13 cellular contexts compared by ENCODE assay signal in the genomic region with DNA sequence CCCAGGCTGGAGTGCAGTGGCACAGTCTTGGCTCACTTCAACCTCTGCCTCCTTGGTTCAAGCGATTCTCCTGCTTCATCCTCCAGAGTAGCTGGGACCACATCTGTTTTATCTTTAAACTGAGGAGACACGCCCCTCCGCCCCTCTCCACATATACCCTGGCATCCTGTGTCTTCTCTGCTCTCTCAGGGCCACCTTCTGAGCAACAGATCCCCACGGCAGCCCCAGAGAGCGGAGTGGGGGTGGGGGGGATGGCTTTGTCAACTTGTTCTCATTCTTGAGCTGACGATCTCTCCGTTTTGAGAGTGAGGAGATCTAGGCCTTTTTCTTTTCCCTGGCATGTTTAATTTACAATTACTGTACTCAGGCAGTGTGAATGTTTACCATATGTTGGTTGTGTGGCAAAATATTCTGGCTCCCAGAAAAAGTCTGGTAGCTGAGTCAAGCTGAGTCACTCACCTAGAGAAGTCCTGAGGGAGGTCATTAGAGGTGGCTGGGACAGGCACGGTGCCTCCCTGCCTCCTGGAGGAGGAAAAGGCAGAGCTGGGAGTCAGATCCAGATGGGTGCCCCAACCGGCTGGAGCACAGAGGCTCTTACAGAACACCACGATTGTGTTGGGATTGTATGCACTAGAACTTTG. TPM values are rescaled to one million over a fixed set of nuclear protein-coding genes. Genes with fewer than 3 reads are reported as not detected.
A peak's percentile ranks its signal among the peaks of the same experiment; 100 is the strongest.
DNase-seq lines count a peak whose midpoint lies in the region; ATAC-seq, FAIRE-seq and TF ChIP-seq lines count a peak whose summit lies in the region.
"Had no signal": no experiment of that assay in that cellular context is flagged by ENCODE, and none has a peak within 500 bp of the region (broad histone marks: within the 10 kb centered on the region; RNA-seq: fewer than 3 reads in every experiment).

No MANE protein-coding gene starts in this region.

- no peaks in the 10 kb centered on the region for H3K9me3 Mint-ChIP-seq in stimulated activated naive CD8-positive, alpha-beta T cell treated with anti-CD3 and anti-CD28 coated beads, Interleukin-15, Interleukin-2, amounts not matched to agents 100 ng/mL and 50 ng/mL, for 24 hours
- H3K9me3 Mint-ChIP-seq in activated T-helper 17 cell treated with anti-CD3 and anti-CD28 coated beads, Interleukin-2, amount 50 U/mL, for 72 hours: no peaks in the 10 kb centered on the region
- no peaks in the 10 kb centered on the region for H3K9me3 Mint-ChIP-seq in CD4-positive, alpha-beta memory T cell
- H3K9me3 Mint-ChIP-seq: memory B cell had no signal

- H3K9ac ChIP-seq in kidney (ENCODE audit: low read length in 2 of 2): no peak overlapping the region

- no peaks in the 10 kb centered on the region for H3K36me3 ChIP-seq in kidney (ENCODE audit: control insufficient read depth in 1 of 2, insufficient read depth in 2 of 2, low read length in 2 of 2)
- no peaks in the 10 kb centered on the region for H3K36me3 ChIP-seq in CD4-positive, alpha-beta memory T cell (ENCODE audit: insufficient read depth, low read length)

- H3K4me3 ChIP-seq in kidney (ENCODE audit: low read length in 2 of 2): no peak overlapping the region
- H3K4me3 ChIP-seq in CD4-positive, alpha-beta memory T cell (ENCODE audit: low read length in 2 of 2): no peak overlapping the region
- H3K4me3 ChIP-seq: SK-N-MC had no signal

- H3K4me3 Mint-ChIP-seq in stimulated activated naive CD8-positive, alpha-beta T cell treated with anti-CD3 and anti-CD28 coated beads, Interleukin-15, Interleukin-2, amounts not matched to agents 100 ng/mL and 50 ng/mL, for 24 hours: no peak overlapping the region
- no peak overlapping the region for H3K4me3 Mint-ChIP-seq in activated T-helper 17 cell treated with anti-CD3 and anti-CD28 coated beads, Interleukin-2, amount 50 U/mL, for 72 hours
- no peak overlapping the region for H3K4me3 Mint-ChIP-seq in CD4-positive, alpha-beta memory T cell
- H3K4me3 Mint-ChIP-seq: memory B cell had no signal

- no peaks in the 10 kb centered on the region for H3K36me3 Mint-ChIP-seq in stimulated activated naive CD8-positive, alpha-beta T cell treated with anti-CD3 and anti-CD28 coated beads, Interleukin-15, Interleukin-2, amounts not matched to agents 100 ng/mL and 50 ng/mL, for 24 hours (ENCODE audit: low read depth)
- H3K36me3 Mint-ChIP-seq in activated T-helper 17 cell treated with anti-CD3 and anti-CD28 coated beads, Interleukin-2, amount 50 U/mL, for 72 hours (ENCODE audit: low read depth): no peaks in the 10 kb centered on the region
- H3K36me3 Mint-ChIP-seq in CD4-positive, alpha-beta memory T cell: no peaks in the 10 kb centered on the region
- H3K36me3 Mint-ChIP-seq: memory B cell had no signal

- TF ChIP-seq CTCF in kidney (IDR thresholded peaks at IDR 0.05; ENCODE audit: borderline replicate concordance, extremely low read depth, insufficient read depth): peak; percentile 3

- FAIRE-seq in kidney (lab: Jason Lieb, UNC): no peak

- no peaks in the 10 kb centered on the region for H3K27me3 ChIP-seq in CD4-positive, alpha-beta memory T cell (ENCODE audit: insufficient read depth, low read length)

- ATAC-seq in stimulated activated naive CD8-positive, alpha-beta T cell treated with anti-CD3 and anti-CD28 coated beads, Interleukin-15, Interleukin-2, amounts not matched to agents 100 U/mL and 50 U/mL, for 24 hours: no peak
- ATAC-seq in activated T-helper 17 cell treated with anti-CD3 and anti-CD28 coated beads, Interleukin-2, amount 50 U/mL, for 72 hours (replicated peaks): peak; percentile 34
- ATAC-seq in HG03135 (IDR thresholded peaks at IDR 0.05; ENCODE audit: unreplicated experiment): no peak

- POLR2A ChIA-PET in CD4-positive, alpha-beta memory T cell (lab: Charles Lee; ENCODE audit: partially characterized antibody): no interaction called here

- peaks cover 8 to 10% of the 10 kb centered on the region in 2 donors for H3K4me1 ChIP-seq in kidney (ENCODE audit: control insufficient read depth in 1 of 2, insufficient read depth in 1 of 2, low read depth in 1 of 2, low read length in 2 of 2)
- H3K4me1 ChIP-seq in CD4-positive, alpha-beta memory T cell (ENCODE audit: insufficient read depth, low read length): peaks cover 3% of the 10 kb centered on the region

- intact Hi-C loops in kidney (cut with DNase I): no loop called here
- intact Hi-C loops in CD4-positive, alpha-beta memory T cell (cut with micrococcal nuclease): no loop called here

- peaks cover 41% of the 10 kb centered on the region for H3K4me1 Mint-ChIP-seq in stimulated activated naive CD8-positive, alpha-beta T cell treated with anti-CD3 and anti-CD28 coated beads, Interleukin-15, Interleukin-2, amounts not matched to agents 100 ng/mL and 50 ng/mL, for 24 hours (ENCODE audit: low read depth)
- H3K4me1 Mint-ChIP-seq in activated T-helper 17 cell treated with anti-CD3 and anti-CD28 coated beads, Interleukin-2, amount 50 U/mL, for 72 hours: peaks cover 13% of the 10 kb centered on the region
- H3K4me1 Mint-ChIP-seq in CD4-positive, alpha-beta memory T cell: peaks cover 1 to 9% (median 5%) of the 10 kb centered on the region in 4 donors

- CTCF ChIA-PET in CD4-positive, alpha-beta memory T cell (lab: Charles Lee; ENCODE audit: partially characterized antibody): no interaction called here

- no peak overlapping the region for H3K27ac ChIP-seq in kidney (ENCODE audit: low read depth in 2 of 2, low read length in 2 of 2)
- H3K27ac ChIP-seq in CD4-positive, alpha-beta memory T cell (ENCODE audit: low read depth, low read length): no peak overlapping the region
- H3K27ac ChIP-seq: SK-N-MC had no signal

- peak overlapping the region; percentile 26 for H3K27ac Mint-ChIP-seq in stimulated activated naive CD8-positive, alpha-beta T cell treated with anti-CD3 and anti-CD28 coated beads, Interleukin-15, Interleukin-2, amounts not matched to agents 100 ng/mL and 50 ng/mL, for 24 hours
- H3K27ac Mint-ChIP-seq in activated T-helper 17 cell treated with anti-CD3 and anti-CD28 coated beads, Interleukin-2, amount 50 U/mL, for 72 hours: peak overlapping the region; percentile 49
- H3K27ac Mint-ChIP-seq in CD4-positive, alpha-beta memory T cell: no peak overlapping the region
- H3K27ac Mint-ChIP-seq: memory B cell had no signal

- H3K27me3 Mint-ChIP-seq in stimulated activated naive CD8-positive, alpha-beta T cell treated with anti-CD3 and anti-CD28 coated beads, Interleukin-15, Interleukin-2, amounts not matched to agents 100 ng/mL and 50 ng/mL, for 24 hours: peaks cover 24% of the 10 kb centered on the region
- H3K27me3 Mint-ChIP-seq in activated T-helper 17 cell treated with anti-CD3 and anti-CD28 coated beads, Interleukin-2, amount 50 U/mL, for 72 hours: peaks cover 14% of the 10 kb centered on the region
- H3K27me3 Mint-ChIP-seq in CD4-positive, alpha-beta memory T cell: peaks cover 5 to 6% of the 10 kb centered on the region in 2 donors

- H3K9me3 ChIP-seq in kidney (ENCODE audit: control insufficient read depth in 1 of 2, low read length in 2 of 2): no peaks in the 10 kb centered on the region
- no peaks in the 10 kb centered on the region for H3K9me3 ChIP-seq in CD4-positive, alpha-beta memory T cell (ENCODE audit: control insufficient read depth in 1 of 2, low read length in 2 of 2)
- H3K9me3 ChIP-seq: Caco-2 had no signal

- DNase-seq in stimulated activated naive CD8-positive, alpha-beta T cell treated with anti-CD3 and anti-CD28 coated beads, Interleukin-15, Interleukin-2, amounts not matched to agents 100 U/mL and 50 U/mL, for 24 hours: no peak
- DNase-seq in kidney (peak; percentile 46), medulla oblongata (ENCODE audit: extremely low spot score) (no peak), RPMI8226 (no peak)
- DNase-seq in CD4-positive, alpha-beta memory T cell: no peak
- DNase-seq: activated T-cell treated with anti-CD3 and anti-CD28 coated beads for 4 hours, NCI-H1105 had no signal

RNA-seq across cellular contexts. Expression of a gene that starts 19.5 kb away (rescaled TPM):
- 100 to 1,000 TPM in 1 of 2 donors, 10 to 100 TPM in 1; 85.6 to 425 TPM for total RNA-seq in activated T-helper 17 cell treated with anti-CD3 and anti-CD28 coated beads, Interleukin-2, amount 50 U/mL, for 72 hours
- total RNA-seq in kidney: 74.6 TPM
- 113 TPM for polyA plus RNA-seq in kidney (ENCODE audit: insufficient read depth, low read depth, low replicate concordance)
- 10 to 100 TPM; 50.8 to 56.4 TPM for total RNA-seq in CD4-positive, alpha-beta memory T cell
- polyA plus RNA-seq in CD4-positive, alpha-beta memory T cell: 100 to 1,000 TPM; 138 to 191 TPM

Comparison
In these comparisons a context has a peak if more than half of its experiments do, and no peak if none do; other contexts are left out.
1. H3K27ac Mint-ChIP-seq: peak in stimulated activated naive CD8-positive, alpha-beta T cell treated with anti-CD3 and anti-CD28 coated beads, Interleukin-15, Interleukin-2, amounts not matched to agents 100 ng/mL and 50 ng/mL, for 24 hours (single experiment) and activated T-helper 17 cell treated with anti-CD3 and anti-CD28 coated beads, Interleukin-2, amount 50 U/mL, for 72 hours (single experiment); none in CD4-positive, alpha-beta memory T cell (0 of 7).